12 cellular contexts compared by ENCODE assay signal in genomic region chr4:40190880-40191815, GRCh38. TPM values are rescaled to one million over a fixed set of nuclear protein-coding genes. Genes with fewer than 3 reads are reported as not detected.
DNase-seq lines count a peak whose midpoint lies in the region; ATAC-seq and FAIRE-seq lines count a peak whose summit lies in the region.
"Had no signal": no experiment of that assay in that cellular context is flagged by ENCODE, and none has a peak within 500 bp of the region (broad histone marks: within the 10 kb centered on the region; RNA-seq: fewer than 3 reads in every experiment).

No MANE protein-coding gene starts in this region.

- H3K36me3 ChIP-seq in small intestine (ENCODE audit: control insufficient read depth in 2 of 2, insufficient read depth in 2 of 2, low read length in 2 of 2), result no peaks in the 10 kb centered on the region
- H3K36me3 ChIP-seq: sigmoid colon, SJCRH30, tibial nerve had no signal

- peak overlapping the region; percentile 98 for H3K4me3 Mint-ChIP-seq in activated naive CD8-positive, alpha-beta T cell treated with anti-CD3 and anti-CD28 coated beads, Interleukin-2, amount 50 U/mL, for 24 hours

- H3K4me1 ChIP-seq in small intestine (ENCODE audit: control insufficient read depth in 2 of 2, insufficient read depth in 1 of 2, low read depth in 1 of 2, low read length in 1 of 2), result peaks cover 0 to 2% of the 10 kb centered on the region in 2 donors
- H3K4me1 ChIP-seq: sigmoid colon, tibial nerve had no signal

- no peaks in the 10 kb centered on the region for H3K9me3 ChIP-seq in small intestine (ENCODE audit: control insufficient read depth, low read depth)
- H3K9me3 ChIP-seq: sigmoid colon, SJCRH30, tibial nerve had no signal

- peak; percentile 41 for DNase-seq in NCI-H2196 (lab: John Stamatoyannopoulos, UW; ENCODE audit: unreplicated experiment)
- DNase-seq in NCI-H2196 treated with DMSO at 0.1 percent for 48 hours (lab: John Stamatoyannopoulos, UW; ENCODE audit: unreplicated experiment), result no peak
- peak; percentile 84 for DNase-seq in NCI-H526 treated with DMSO at 0.1 percent for 48 hours (lab: John Stamatoyannopoulos, UW)
- no peak for DNase-seq in activated naive CD8-positive, alpha-beta T cell treated with anti-CD3 and anti-CD28 coated beads, Interleukin-2, amount 50 U/mL, for 24 hours
- DNase-seq in small intestine, result peak; percentile 60
- no peak for DNase-seq in SIG-M5 (lab: John Stamatoyannopoulos, UW)
- DNase-seq in occipital lobe (lab: John Stamatoyannopoulos, UW), result no peak
- DNase-seq: hippocampal formation, sigmoid colon, SJCRH30 had no signal

- H3K27me3 ChIP-seq in small intestine (ENCODE audit: control insufficient read depth in 2 of 2, insufficient read depth in 2 of 2, low read length in 2 of 2), result no peaks in the 10 kb centered on the region
- H3K27me3 ChIP-seq: sigmoid colon, SJCRH30, tibial nerve had no signal

- no peak for FAIRE-seq in small intestine (lab: Jason Lieb, UNC)

- peak overlapping the region in 1 of 2 donors; percentile 4 for H3K27ac ChIP-seq in small intestine (ENCODE audit: low read depth in 1 of 2, low read length in 1 of 2)
- H3K27ac ChIP-seq: sigmoid colon, SJCRH30 had no signal

- H3K4me1 Mint-ChIP-seq in activated naive CD8-positive, alpha-beta T cell treated with anti-CD3 and anti-CD28 coated beads, Interleukin-2, amount 50 U/mL, for 24 hours, result peaks cover 87% of the 10 kb centered on the region

- H3K27ac Mint-ChIP-seq in activated naive CD8-positive, alpha-beta T cell treated with anti-CD3 and anti-CD28 coated beads, Interleukin-2, amount 50 U/mL, for 24 hours, result peak overlapping the region; percentile 97

- 23 to 42% (median 33%) methylated on average over 14 of the region's 14 CpGs for WGBS in small intestine, 3 donors

- no peaks in the 10 kb centered on the region for H3K9me3 Mint-ChIP-seq in activated naive CD8-positive, alpha-beta T cell treated with anti-CD3 and anti-CD28 coated beads, Interleukin-2, amount 50 U/mL, for 24 hours

- H3K4me3 ChIP-seq in small intestine (ENCODE audit: low read depth in 1 of 2, low read length in 2 of 2), result no peak overlapping the region
- H3K4me3 ChIP-seq: sigmoid colon, SJCRH30, tibial nerve had no signal

- H3K27me3 Mint-ChIP-seq in activated naive CD8-positive, alpha-beta T cell treated with anti-CD3 and anti-CD28 coated beads, Interleukin-2, amount 50 U/mL, for 24 hours, result no peaks in the 10 kb centered on the region

- no peak for ATAC-seq in activated naive CD8-positive, alpha-beta T cell treated with anti-CD3 and anti-CD28 coated beads, Interleukin-2, amount 50 U/mL, for 24 hours
- no peak for ATAC-seq in HG03175 (IDR thresholded peaks at IDR 0.05; ENCODE audit: unreplicated experiment)

- H3K36me3 Mint-ChIP-seq in activated naive CD8-positive, alpha-beta T cell treated with anti-CD3 and anti-CD28 coated beads, Interleukin-2, amount 50 U/mL, for 24 hours (ENCODE audit: low read depth), result no peaks in the 10 kb centered on the region

RNA-seq across cellular contexts. Expression of gene RHOH, which starts 5.7 kb away (rescaled TPM):
- 10 to 100 TPM in 1 of 3 donors, 1 to 10 TPM in 2; 3.6 to 11.6 (median 3.8) TPM for polyA plus RNA-seq in small intestine
- 0.94 TPM for total RNA-seq in occipital lobe
- total RNA-seq: SJCRH30 had no signal

Comparison
In these comparisons a context has a peak if more than half of its experiments do, and no peak if none do; other contexts are left out.
1. DNase-seq: peak in NCI-H2196 (single experiment), NCI-H526 treated with DMSO at 0.1 percent for 48 hours (single experiment) and small intestine (single experiment); none in NCI-H2196 treated with DMSO at 0.1 percent for 48 hours (single experiment), activated naive CD8-positive, alpha-beta T cell treated with anti-CD3 and anti-CD28 coated beads, Interleukin-2, amount 50 U/mL, for 24 hours (single experiment), SIG-M5 (single experiment) and occipital lobe (single experiment).